24 cellular contexts compared by ENCODE assay signal in the genomic region with DNA sequence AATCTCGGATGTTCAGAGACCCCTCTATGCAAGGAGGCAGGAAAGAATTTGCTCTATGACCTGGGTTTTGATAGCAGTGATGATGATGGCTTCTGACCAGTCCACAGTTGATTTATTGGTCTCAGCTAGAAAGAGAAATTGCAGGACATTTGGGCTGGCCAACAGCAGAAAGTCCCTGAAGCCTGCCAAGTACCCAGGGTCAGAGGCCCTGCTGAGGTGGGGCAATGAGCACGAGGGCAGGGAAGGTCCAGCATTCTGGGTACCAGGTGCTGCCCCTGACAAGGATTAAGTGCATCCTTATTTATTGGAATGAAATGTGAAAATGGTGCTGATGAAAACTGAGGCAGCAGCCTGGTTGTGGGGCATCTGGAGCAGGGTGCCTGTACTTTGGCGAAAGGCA.
"Had no signal": no experiment of that assay in that cellular context is flagged by ENCODE, and none has a peak within 500 bp of the region (broad histone marks: within the 10 kb centered on the region; RNA-seq: fewer than 3 reads in every experiment).

No MANE protein-coding gene starts in this region.

- H3K4me1 ChIP-seq: breast epithelium, parathyroid adenoma, uterus had no signal

- H3K9me3 ChIP-seq: breast epithelium, esophagus squamous epithelium, mucosa of descending colon, thoracic aorta, uterus had no signal

- H3K4me3 ChIP-seq: breast epithelium, esophagus squamous epithelium, mucosa of descending colon, skin epidermis, thoracic aorta, uterus had no signal

- H3K4me3 Mint-ChIP-seq: activated CD4-positive, alpha-beta memory T cell treated with anti-CD3 and anti-CD28 coated beads for 36 hours; activated T-helper 1 cell treated with anti-CD3 and anti-CD28 coated beads, Interleukin-12 subunit alpha, Interleukin-12 subunit beta, Interleukin-2, Interleukin-4 antibody, amounts not matched to agents 30 ng/mL and 10 ng/mL and 1 ng/mL, durations not matched to agents 14 hours and 24 hours and 36 hours; natural killer cell treated with Interleukin-12 subunit alpha and Interleukin-12 subunit beta and Interleukin-15 and Interleukin-18, amount 100 ng/mL, for 72 hours had no signal

- DNase-seq: activated CD4-positive, alpha-beta memory T cell treated with anti-CD3 and anti-CD28 coated beads for 36 hours; activated CD4-positive, alpha-beta T cell treated with anti-CD3 and anti-CD28 coated beads for 48 hours; activated CD4-positive, CD25-positive, alpha-beta regulatory T cell; activated CD8-positive, alpha-beta memory T cell treated with anti-CD3 and anti-CD28 coated beads, Interleukin-2, amount 50 U/mL, for 4 hours; activated gamma-delta T cell treated with Interleukin-2 at 50 U/mL for 16 hours; activated naive CD4-positive, alpha-beta T cell treated with anti-CD3 and anti-CD28 coated beads, Interleukin-2, amount 50 U/mL, for 16 hours; activated T-cell treated with anti-CD3 and anti-CD28 coated beads, Interleukin-2, amount 50 U/mL, for 1 hour; central memory CD4-positive, alpha-beta T cell; esophagus squamous epithelium; left ventricle myocardium superior; mucosa of descending colon; occipital lobe; stimulated activated CD4-positive, alpha-beta T cell treated with anti-CD3 and anti-CD28 coated beads, Interleukin-12 subunit alpha, Interleukin-12 subunit beta, amount 100 ng/mL, for 4 hours; stimulated activated CD4-positive, alpha-beta T cell treated with anti-CD3 and anti-CD28 coated beads, Interleukin-4, amount 100 ng/mL, for 1 hour; stimulated activated naive CD8-positive, alpha-beta T cell treated with anti-CD3 and anti-CD28 coated beads, Interleukin-15, Interleukin-2, amounts not matched to agents 100 U/mL and 50 U/mL, for 24 hours; trophoblast cell; uterus had no signal

- H3K27ac Mint-ChIP-seq: activated CD4-positive, alpha-beta memory T cell treated with anti-CD3 and anti-CD28 coated beads for 36 hours; activated T-helper 1 cell treated with anti-CD3 and anti-CD28 coated beads, Interleukin-12 subunit alpha, Interleukin-12 subunit beta, Interleukin-2, Interleukin-4 antibody, amounts not matched to agents 30 ng/mL and 10 ng/mL and 1 ng/mL, durations not matched to agents 14 hours and 24 hours and 36 hours; natural killer cell treated with Interleukin-12 subunit alpha and Interleukin-12 subunit beta and Interleukin-15 and Interleukin-18, amount 100 ng/mL, for 72 hours had no signal

- H3K27me3 Mint-ChIP-seq: activated CD4-positive, alpha-beta memory T cell treated with anti-CD3 and anti-CD28 coated beads for 36 hours; natural killer cell treated with Interleukin-12 subunit alpha and Interleukin-12 subunit beta and Interleukin-15 and Interleukin-18, amount 100 ng/mL, for 72 hours had no signal

- H3K36me3 ChIP-seq: breast epithelium, esophagus squamous epithelium, thoracic aorta, uterus had no signal

- H3K9me3 Mint-ChIP-seq: activated CD4-positive, alpha-beta memory T cell treated with anti-CD3 and anti-CD28 coated beads for 36 hours; activated T-helper 1 cell treated with anti-CD3 and anti-CD28 coated beads, Interleukin-12 subunit alpha, Interleukin-12 subunit beta, Interleukin-2, Interleukin-4 antibody, amounts not matched to agents 30 ng/mL and 10 ng/mL and 1 ng/mL, durations not matched to agents 14 hours and 24 hours and 36 hours; natural killer cell treated with Interleukin-12 subunit alpha and Interleukin-12 subunit beta and Interleukin-15 and Interleukin-18, amount 100 ng/mL, for 72 hours had no signal

- H3K27me3 ChIP-seq: breast epithelium, esophagus squamous epithelium, uterus had no signal

- H3K27ac ChIP-seq: breast epithelium, esophagus squamous epithelium, parathyroid adenoma, skin epidermis, thoracic aorta had no signal

- H3K9ac ChIP-seq: parathyroid adenoma had no signal

- ATAC-seq: left ventricle myocardium superior; mucosa of descending colon; natural killer cell treated with Interleukin-12 subunit alpha and Interleukin-12 subunit beta and Interleukin-15 and Interleukin-18, amount 100 ng/mL, for 72 hours; right cardiac atrium; stimulated activated naive CD8-positive, alpha-beta T cell treated with anti-CD3 and anti-CD28 coated beads, Interleukin-15, Interleukin-2, amounts not matched to agents 100 U/mL and 50 U/mL, for 24 hours had no signal

- H3K36me3 Mint-ChIP-seq: activated CD4-positive, alpha-beta memory T cell treated with anti-CD3 and anti-CD28 coated beads for 36 hours; natural killer cell treated with Interleukin-12 subunit alpha and Interleukin-12 subunit beta and Interleukin-15 and Interleukin-18, amount 100 ng/mL, for 72 hours had no signal
